ENCODE assay signal across 8 cellular contexts in the genomic region with DNA sequence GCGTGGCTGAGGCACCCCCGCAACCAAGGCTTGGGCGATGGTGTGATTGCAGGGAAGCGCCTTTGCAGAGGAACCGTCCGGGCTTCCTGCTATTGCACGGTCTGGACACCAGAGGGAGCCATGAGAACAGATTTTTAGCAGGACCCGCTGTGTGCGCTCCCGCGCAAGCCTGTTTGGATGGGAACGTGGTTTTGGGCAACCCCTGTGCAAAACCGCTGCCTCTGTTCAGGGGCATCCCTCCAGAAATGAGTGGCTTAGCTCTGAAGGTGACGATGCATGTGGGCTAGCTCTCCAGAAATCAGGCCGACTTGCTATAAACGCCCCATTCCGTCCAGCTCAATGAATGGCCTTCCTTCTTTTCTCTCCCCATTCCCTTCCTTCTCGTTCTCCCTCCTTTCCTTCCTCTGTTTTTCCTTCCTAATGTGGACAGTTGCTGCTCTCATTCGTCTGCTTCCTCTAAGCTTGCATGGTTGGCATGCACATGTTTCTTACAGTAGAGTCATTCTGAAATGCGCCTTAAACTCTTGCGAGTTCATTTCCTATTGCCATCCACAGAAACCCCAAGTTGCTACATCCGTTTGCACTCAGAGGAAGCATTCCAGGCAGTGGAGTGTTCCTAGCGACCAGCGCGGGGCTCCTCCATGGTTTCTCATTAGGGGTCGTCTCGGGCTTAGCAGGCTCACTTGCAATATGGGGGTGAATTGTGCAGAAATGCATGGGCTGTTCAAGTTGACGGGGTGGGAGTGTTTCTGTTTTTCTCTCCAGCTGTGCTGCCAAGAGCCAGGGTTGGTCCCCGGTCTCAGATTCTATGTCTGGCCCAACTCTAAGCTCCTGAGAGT.
DNase-seq lines count a peak whose midpoint lies in the region; ATAC-seq, FAIRE-seq and TF ChIP-seq lines count a peak whose summit lies in the region.

No MANE protein-coding gene starts in this region.

- CTCF ChIA-PET in A673 (lab: Charles Lee) = interaction anchor here (1.1 kb wide), 1 partner anchor 904 kb away, joined by 3 read pairs; no protein-coding TSS in a partner anchor
- CTCF ChIA-PET in PC-9 (lab: Charles Lee) = no interaction called here

- H3K9me3 Mint-ChIP-seq in activated T-helper 17 cell treated with anti-CD3 and anti-CD28 coated beads, Interleukin-2, amount 50 U/mL, for 72 hours = no peaks in the 10 kb centered on the region

- H3K36me3 ChIP-seq in A673 (ENCODE audit: insufficient read depth, low read length, poor library complexity, severe bottlenecking) = no peaks in the 10 kb centered on the region
- no peaks in the 10 kb centered on the region for H3K36me3 ChIP-seq in PC-9 (ENCODE audit: low read depth)
- no peaks in the 10 kb centered on the region for H3K36me3 ChIP-seq in neutrophil
- no peaks in the 10 kb centered on the region for H3K36me3 ChIP-seq in stomach smooth muscle (ENCODE audit: control insufficient read depth in 2 of 2, insufficient read depth in 2 of 2, low read length in 2 of 2)

- H3K4me1 ChIP-seq in A673 (ENCODE audit: insufficient read depth, low read length, poor library complexity, severe bottlenecking) (no peaks in the 10 kb centered on the region), PC-9 (replicated peaks; ENCODE audit: insufficient read depth) (no peaks in the 10 kb centered on the region), neutrophil (ENCODE audit: control insufficient read depth in 1 of 2, insufficient read depth in 1 of 2, low read depth in 1 of 2, low read length in 1 of 2) (peaks cover 9% of the 10 kb centered on the region in 2 experiments), stomach smooth muscle (ENCODE audit: control insufficient read depth, insufficient read depth, low read length) (peaks cover 8% of the 10 kb centered on the region)

- H3K4me1 Mint-ChIP-seq in activated T-helper 17 cell treated with anti-CD3 and anti-CD28 coated beads, Interleukin-2, amount 50 U/mL, for 72 hours = peaks cover 8% of the 10 kb centered on the region

- POLR2A ChIA-PET in A673 (lab: Charles Lee; ENCODE audit: low non-redundant PET) (no interaction called here), PC-9 (lab: Charles Lee; ENCODE audit: unreplicated experiment) (no interaction called here)

- H3K27ac ChIP-seq in A673 (ENCODE audit: low read depth, low read length, poor library complexity, severe bottlenecking) = no peak overlapping the region
- no peak overlapping the region for H3K27ac ChIP-seq in PC-9
- H3K27ac ChIP-seq in neutrophil = no peak overlapping the region
- H3K27ac ChIP-seq in stomach smooth muscle (ENCODE audit: low read length) = no peak overlapping the region

- H3K79me2 ChIP-seq in PC-9 (ENCODE audit: low read depth) = no peaks in the 10 kb centered on the region

- no peaks in the 10 kb centered on the region for H3K9me3 ChIP-seq in A673 (ENCODE audit: low read depth, low read length, poor library complexity, severe bottlenecking)
- no peaks in the 10 kb centered on the region for H3K9me3 ChIP-seq in PC-9 (ENCODE audit: insufficient read depth, low read depth)
- H3K9me3 ChIP-seq in neutrophil = no peaks in the 10 kb centered on the region
- no peaks in the 10 kb centered on the region for H3K9me3 ChIP-seq in stomach smooth muscle (ENCODE audit: control insufficient read depth in 2 of 2, low read length in 2 of 2)

- no peak overlapping the region for H3K4me2 ChIP-seq in PC-9

- H3K4me3 ChIP-seq in A673 (ENCODE audit: low read depth, low read length, poor library complexity, severe bottlenecking) = peak overlapping the region; percentile 14
- no peak overlapping the region for H3K4me3 ChIP-seq in PC-9
- peak overlapping the region in 1 of 2 donors; percentile 13 for H3K4me3 ChIP-seq in foreskin fibroblast (ENCODE audit: low read depth in 1 of 2, low read length in 2 of 2)
- H3K4me3 ChIP-seq in neutrophil (ENCODE audit: low read depth in 1 of 2, low read length in 1 of 2) = no peak overlapping the region
- H3K4me3 ChIP-seq in stomach smooth muscle (ENCODE audit: low read length in 2 of 2) = peak overlapping the region; percentile 68 to 70

- H3K27me3 Mint-ChIP-seq in activated T-helper 17 cell treated with anti-CD3 and anti-CD28 coated beads, Interleukin-2, amount 50 U/mL, for 72 hours = no peaks in the 10 kb centered on the region

- no peak overlapping the region for H3K27ac Mint-ChIP-seq in activated T-helper 17 cell treated with anti-CD3 and anti-CD28 coated beads, Interleukin-2, amount 50 U/mL, for 72 hours

- H3F3A ChIP-seq in PC-9 (ENCODE audit: insufficient read depth, low read depth) = no peaks in the 10 kb centered on the region

- BruUV-seq in A673 (replicated peaks; lab: Mats Ljungman, UMichigan) (no TSS peak), PC-9 (replicated peaks; lab: Mats Ljungman, UMichigan) (no TSS peak)

- intact Hi-C loops in A673 (cut with micrococcal nuclease; ENCODE audit: unreplicated experiment) (loop anchor here (1.0 kb wide), 1 partner anchor 904 kb away; no protein-coding TSS in a partner anchor), PC-9 (cut with micrococcal nuclease; ENCODE audit: unreplicated experiment) (loop anchor here (1.0 kb wide), 1 partner anchor 904 kb away; no protein-coding TSS in a partner anchor)

- no peak overlapping the region for H3K9ac ChIP-seq in stomach smooth muscle (ENCODE audit: low read length in 2 of 2)

- FAIRE-seq in GM18507 (lab: Jason Lieb, UNC) = peak; percentile 55

- peak; percentile 80 for ATAC-seq in HG03521 (IDR thresholded peaks at IDR 0.05; ENCODE audit: unreplicated experiment)
- peak; percentile 87 for ATAC-seq in activated T-helper 17 cell treated with anti-CD3 and anti-CD28 coated beads, Interleukin-2, amount 50 U/mL, for 72 hours (replicated peaks)

- no peaks in the 10 kb centered on the region for H4K20me1 ChIP-seq in PC-9 (ENCODE audit: insufficient read depth)

- no peak overlapping the region for H2AFZ ChIP-seq in PC-9

- no peaks in the 10 kb centered on the region for H3K36me3 Mint-ChIP-seq in activated T-helper 17 cell treated with anti-CD3 and anti-CD28 coated beads, Interleukin-2, amount 50 U/mL, for 72 hours (ENCODE audit: low read depth)

- peak overlapping the region; percentile 54 for H3K4me3 Mint-ChIP-seq in activated T-helper 17 cell treated with anti-CD3 and anti-CD28 coated beads, Interleukin-2, amount 50 U/mL, for 72 hours

- no peaks in the 10 kb centered on the region for H3K9me2 ChIP-seq in PC-9 (ENCODE audit: insufficient read depth)

- H3K27me3 ChIP-seq in A673 (replicated peaks; ENCODE audit: insufficient read depth, low read depth, low read length, poor library complexity) (no peaks in the 10 kb centered on the region), PC-9 (ENCODE audit: insufficient read depth, low read depth) (no peaks in the 10 kb centered on the region), neutrophil (peaks cover 16% of the 10 kb centered on the region), stomach smooth muscle (ENCODE audit: control insufficient read depth in 1 of 2, insufficient read depth in 2 of 2, low read length in 2 of 2) (peaks cover 0 to 5% of the 10 kb centered on the region in 2 donors)

- DNase-seq in A673 (ENCODE audit: low spot score) = peak; percentile 68
- DNase-seq in GM18507 (ENCODE audit: extremely low spot score, insufficient read length, low read depth) = peak; percentile 37
- peak in 1 of 2 experiments; percentile 59 for DNase-seq in PC-9
- peak; percentile 40 to 65 for DNase-seq in foreskin fibroblast

- TF ChIP-seq CTCF in A673 (conservative IDR thresholded peaks at IDR 0.05; ENCODE audit: low read depth, low read length) (peak; percentile 84), PC-9 (conservative IDR thresholded peaks at IDR 0.05) (peak; percentile 88), foreskin fibroblast (IDR thresholded peaks at IDR 0.05; ENCODE audit: low read depth, low read length) (peak; percentile 91), neutrophil (IDR thresholded peaks at IDR 0.05) (peak; percentile 52)

Comparison
In these comparisons a context has a peak if more than half of its experiments do, and no peak if none do; other contexts are left out.
1. H3K4me3 ChIP-seq: peak in A673 (single experiment) and stomach smooth muscle (2 of 2); none in PC-9 (single experiment) and neutrophil (0 of 2).
2. Peak in every context shown above with its lines, with median percentiles within 50 percentile points of each other: CTCF ChIP-seq.